1 cellular context compared by ENCODE assay signal in the genomic region with DNA sequence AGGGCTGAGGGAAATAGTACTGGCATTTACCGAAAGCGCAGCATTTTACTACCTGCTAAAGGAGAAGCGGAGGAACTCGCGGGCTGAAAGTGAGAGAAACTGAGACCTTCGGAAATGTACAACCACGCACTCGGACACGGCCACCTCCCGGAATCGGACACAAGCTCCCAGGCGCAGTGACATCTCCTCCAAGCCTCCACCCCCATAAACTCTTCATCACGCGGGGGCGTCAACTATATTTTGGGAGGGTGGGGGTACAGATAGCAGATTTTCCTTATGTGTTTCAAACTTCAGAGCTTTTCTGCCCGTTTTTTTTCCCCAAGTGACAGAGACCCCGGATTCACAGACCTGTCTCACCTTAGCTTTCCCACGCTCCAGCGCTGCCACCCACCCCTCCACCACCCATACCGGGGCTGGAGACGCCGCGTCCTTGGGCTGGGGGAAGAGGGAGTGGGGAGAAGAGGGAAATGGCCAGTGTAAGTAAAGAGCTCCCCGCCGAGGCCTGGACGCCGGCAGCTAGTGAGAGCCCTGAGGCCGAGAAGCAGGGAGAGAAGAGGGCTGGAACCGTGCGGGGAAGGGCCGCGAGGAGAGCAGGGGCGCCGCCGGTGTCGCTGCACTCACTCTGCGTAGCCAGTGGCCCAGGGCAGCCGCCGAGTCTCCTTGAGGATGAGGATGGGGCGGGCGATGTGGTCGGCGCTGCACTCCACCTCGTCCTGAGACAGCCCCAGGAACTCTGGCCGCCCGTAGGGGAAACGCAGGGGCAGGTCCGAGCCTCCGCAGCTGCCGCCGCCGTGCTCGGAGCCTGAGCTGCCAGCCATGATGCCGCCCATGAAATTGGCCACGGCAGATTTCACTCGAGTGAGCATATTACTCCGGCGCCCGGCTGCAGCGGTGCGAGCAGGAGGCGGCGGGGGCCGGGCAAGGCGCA.
TF ChIP-seq lines count a peak whose summit lies in the region.

No MANE protein-coding gene starts in this region.

TF ChIP-seq in K562, 482 proteins besides CTCF, POLR2A, EP300 and RAD21 (continued from another document and continues in another):
- TF ChIP-seq, protein P1, sequence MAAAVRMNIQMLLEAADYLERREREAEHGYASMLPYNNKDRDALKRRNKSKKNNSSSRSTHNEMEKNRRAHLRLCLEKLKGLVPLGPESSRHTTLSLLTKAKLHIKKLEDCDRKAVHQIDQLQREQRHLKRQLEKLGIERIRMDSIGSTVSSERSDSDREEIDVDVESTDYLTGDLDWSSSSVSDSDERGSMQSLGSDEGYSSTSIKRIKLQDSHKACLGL (CRISPR knock-in tag; IDR thresholded peaks at IDR 0.05; ENCODE audit: borderline replicate concordance, poor library complexity, severe bottlenecking): no peak
- TF ChIP-seq, protein P2, sequence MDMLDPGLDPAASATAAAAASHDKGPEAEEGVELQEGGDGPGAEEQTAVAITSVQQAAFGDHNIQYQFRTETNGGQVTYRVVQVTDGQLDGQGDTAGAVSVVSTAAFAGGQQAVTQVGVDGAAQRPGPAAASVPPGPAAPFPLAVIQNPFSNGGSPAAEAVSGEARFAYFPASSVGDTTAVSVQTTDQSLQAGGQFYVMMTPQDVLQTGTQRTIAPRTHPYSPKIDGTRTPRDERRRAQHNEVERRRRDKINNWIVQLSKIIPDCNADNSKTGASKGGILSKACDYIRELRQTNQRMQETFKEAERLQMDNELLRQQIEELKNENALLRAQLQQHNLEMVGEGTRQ (CRISPR knock-in tag; IDR thresholded peaks at IDR 0.05): no peak
- no peak for TF ChIP-seq CBFA2T2 (conservative IDR thresholded peaks at IDR 0.05)
- TF ChIP-seq BCL6 (CRISPR knock-in tag; IDR thresholded peaks at IDR 0.05): no peak
- TF ChIP-seq, protein P3, sequence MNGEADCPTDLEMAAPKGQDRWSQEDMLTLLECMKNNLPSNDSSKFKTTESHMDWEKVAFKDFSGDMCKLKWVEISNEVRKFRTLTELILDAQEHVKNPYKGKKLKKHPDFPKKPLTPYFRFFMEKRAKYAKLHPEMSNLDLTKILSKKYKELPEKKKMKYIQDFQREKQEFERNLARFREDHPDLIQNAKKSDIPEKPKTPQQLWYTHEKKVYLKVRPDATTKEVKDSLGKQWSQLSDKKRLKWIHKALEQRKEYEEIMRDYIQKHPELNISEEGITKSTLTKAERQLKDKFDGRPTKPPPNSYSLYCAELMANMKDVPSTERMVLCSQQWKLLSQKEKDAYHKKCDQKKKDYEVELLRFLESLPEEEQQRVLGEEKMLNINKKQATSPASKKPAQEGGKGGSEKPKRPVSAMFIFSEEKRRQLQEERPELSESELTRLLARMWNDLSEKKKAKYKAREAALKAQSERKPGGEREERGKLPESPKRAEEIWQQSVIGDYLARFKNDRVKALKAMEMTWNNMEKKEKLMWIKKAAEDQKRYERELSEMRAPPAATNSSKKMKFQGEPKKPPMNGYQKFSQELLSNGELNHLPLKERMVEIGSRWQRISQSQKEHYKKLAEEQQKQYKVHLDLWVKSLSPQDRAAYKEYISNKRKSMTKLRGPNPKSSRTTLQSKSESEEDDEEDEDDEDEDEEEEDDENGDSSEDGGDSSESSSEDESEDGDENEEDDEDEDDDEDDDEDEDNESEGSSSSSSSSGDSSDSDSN (IDR thresholded peaks at IDR 0.05; ENCODE audit: borderline replicate concordance in 1 of 2, low read depth in 2 of 2, low read length in 2 of 2): peak; percentile 45 to 57; a peak in 2 of 4 replicates
- TF ChIP-seq ZKSCAN1 (IDR thresholded peaks at IDR 0.05; ENCODE audit: low read depth, low read length): no peak
- TF ChIP-seq SUPT5H (IDR thresholded peaks at IDR 0.05): no peak
- peak; percentile 32 for TF ChIP-seq RBM25 (IDR thresholded peaks at IDR 0.05; ENCODE audit: low read depth, low read length, severe bottlenecking)
- no peak for TF ChIP-seq DMBX1 (CRISPR knock-in tag; IDR thresholded peaks at IDR 0.05; ENCODE audit: borderline replicate concordance)
- TF ChIP-seq BRCA1 (IDR thresholded peaks at IDR 0.05): no peak
- no peak for TF ChIP-seq BRCA1 (CRISPR knock-in tag; IDR thresholded peaks at IDR 0.05)
- TF ChIP-seq COPS2 (conservative IDR thresholded peaks at IDR 0.05): no peak
- TF ChIP-seq, protein P4, sequence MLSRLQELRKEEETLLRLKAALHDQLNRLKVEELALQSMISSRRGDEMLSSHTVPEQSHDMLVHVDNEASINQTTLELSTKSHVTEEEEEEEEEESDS (CRISPR knock-in tag; IDR thresholded peaks at IDR 0.05): no peak
- peak; percentile 14 for TF ChIP-seq PCBP1 (IDR thresholded peaks at IDR 0.05; ENCODE audit: low read depth, low read length, poor library complexity, severe bottlenecking)
- TF ChIP-seq KDM4B (IDR thresholded peaks at IDR 0.05; ENCODE audit: borderline replicate concordance in 2 of 2, low read depth in 1 of 2): 0 out of 4 replicates have a peak, but pooled peaks of 1 of the 2 experiments have one; percentile 2
- TF ChIP-seq CBX8 (IDR thresholded peaks at IDR 0.05; ENCODE audit: borderline replicate concordance, extremely low read depth, low read depth, low read length, poor library complexity, severe bottlenecking): no peak
- no peak for TF ChIP-seq ELF2 (CRISPR knock-in tag; IDR thresholded peaks at IDR 0.05)
- TF ChIP-seq, protein P5, sequence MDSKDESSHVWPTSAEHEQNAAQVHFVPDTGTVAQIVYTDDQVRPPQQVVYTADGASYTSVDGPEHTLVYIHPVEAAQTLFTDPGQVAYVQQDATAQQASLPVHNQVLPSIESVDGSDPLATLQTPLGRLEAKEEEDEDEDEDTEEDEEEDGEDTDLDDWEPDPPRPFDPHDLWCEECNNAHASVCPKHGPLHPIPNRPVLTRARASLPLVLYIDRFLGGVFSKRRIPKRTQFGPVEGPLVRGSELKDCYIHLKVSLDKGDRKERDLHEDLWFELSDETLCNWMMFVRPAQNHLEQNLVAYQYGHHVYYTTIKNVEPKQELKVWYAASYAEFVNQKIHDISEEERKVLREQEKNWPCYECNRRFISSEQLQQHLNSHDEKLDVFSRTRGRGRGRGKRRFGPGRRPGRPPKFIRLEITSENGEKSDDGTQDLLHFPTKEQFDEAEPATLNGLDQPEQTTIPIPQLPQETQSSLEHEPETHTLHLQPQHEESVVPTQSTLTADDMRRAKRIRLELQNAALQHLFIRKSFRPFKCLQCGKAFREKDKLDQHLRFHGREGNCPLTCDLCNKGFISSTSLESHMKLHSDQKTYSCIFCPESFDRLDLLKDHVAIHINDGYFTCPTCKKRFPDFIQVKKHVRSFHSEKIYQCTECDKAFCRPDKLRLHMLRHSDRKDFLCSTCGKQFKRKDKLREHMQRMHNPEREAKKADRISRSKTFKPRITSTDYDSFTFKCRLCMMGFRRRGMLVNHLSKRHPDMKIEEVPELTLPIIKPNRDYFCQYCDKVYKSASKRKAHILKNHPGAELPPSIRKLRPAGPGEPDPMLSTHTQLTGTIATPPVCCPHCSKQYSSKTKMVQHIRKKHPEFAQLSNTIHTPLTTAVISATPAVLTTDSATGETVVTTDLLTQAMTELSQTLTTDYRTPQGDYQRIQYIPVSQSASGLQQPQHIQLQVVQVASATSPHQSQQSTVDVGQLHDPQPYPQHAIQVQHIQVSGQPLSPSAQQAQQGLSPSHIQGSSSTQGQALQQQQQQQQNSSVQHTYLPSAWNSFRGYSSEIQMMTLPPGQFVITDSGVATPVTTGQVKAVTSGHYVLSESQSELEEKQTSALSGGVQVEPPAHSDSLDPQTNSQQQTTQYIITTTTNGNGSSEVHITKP (IDR thresholded peaks at IDR 0.05; ENCODE audit: partially characterized antibody): peak; percentile 75
- TF ChIP-seq SMAD4 (CRISPR knock-in tag; conservative IDR thresholded peaks at IDR 0.05): no peak
- TF ChIP-seq KHSRP (IDR thresholded peaks at IDR 0.05): no peak
- TF ChIP-seq CCAR2 (IDR thresholded peaks at IDR 0.05; ENCODE audit: low read depth, low read length): no peak
- TF ChIP-seq TCF7L2 (IDR thresholded peaks at IDR 0.05; ENCODE audit: low read depth, low read length): no peak
- TF ChIP-seq, protein P6, sequence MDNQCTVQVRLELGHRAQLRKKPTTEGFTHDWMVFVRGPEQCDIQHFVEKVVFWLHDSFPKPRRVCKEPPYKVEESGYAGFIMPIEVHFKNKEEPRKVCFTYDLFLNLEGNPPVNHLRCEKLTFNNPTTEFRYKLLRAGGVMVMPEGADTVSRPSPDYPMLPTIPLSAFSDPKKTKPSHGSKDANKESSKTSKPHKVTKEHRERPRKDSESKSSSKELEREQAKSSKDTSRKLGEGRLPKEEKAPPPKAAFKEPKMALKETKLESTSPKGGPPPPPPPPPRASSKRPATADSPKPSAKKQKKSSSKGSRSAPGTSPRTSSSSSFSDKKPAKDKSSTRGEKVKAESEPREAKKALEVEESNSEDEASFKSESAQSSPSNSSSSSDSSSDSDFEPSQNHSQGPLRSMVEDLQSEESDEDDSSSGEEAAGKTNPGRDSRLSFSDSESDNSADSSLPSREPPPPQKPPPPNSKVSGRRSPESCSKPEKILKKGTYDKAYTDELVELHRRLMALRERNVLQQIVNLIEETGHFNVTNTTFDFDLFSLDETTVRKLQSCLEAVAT (IDR thresholded peaks at IDR 0.05): no peak
- TF ChIP-seq NR3C1 (CRISPR knock-in tag; IDR thresholded peaks at IDR 0.05): no peak
- no peak for TF ChIP-seq XRCC4 (IDR thresholded peaks at IDR 0.05; ENCODE audit: extremely low read depth, insufficient read depth, insufficient read length)
- TF ChIP-seq SMC3 (conservative IDR thresholded peaks at IDR 0.05; ENCODE audit: insufficient read depth, low read depth, low read length): no peak
- TF ChIP-seq CCNT2 (IDR thresholded peaks at IDR 0.05; ENCODE audit: borderline replicate concordance, extremely low read depth, insufficient read length, low read depth, low read length): no peak
- no peak for TF ChIP-seq STAG1 (CRISPR knock-in tag; IDR thresholded peaks at IDR 0.05; ENCODE audit: borderline replicate concordance)
- TF ChIP-seq CBX3 (IDR thresholded peaks at IDR 0.05; ENCODE audit: borderline replicate concordance in 1 of 2, low read length in 2 of 2): no peak
- peak; percentile 23; the same call in 1 of the 2 replicates for TF ChIP-seq NCOR1 (IDR thresholded peaks at IDR 0.05)
- TF ChIP-seq ZNF212 (CRISPR knock-in tag; IDR thresholded peaks at IDR 0.05): no peak
- TF ChIP-seq CHD1 (IDR thresholded peaks at IDR 0.05; ENCODE audit: low read length): peak; percentile 49
- TF ChIP-seq IFI16 (CRISPR knock-in tag; IDR thresholded peaks at IDR 0.05): no peak
- no peak for TF ChIP-seq FOXA1 (IDR thresholded peaks at IDR 0.05; ENCODE audit: borderline replicate concordance)
- TF ChIP-seq NR4A1 (CRISPR knock-in tag; IDR thresholded peaks at IDR 0.05): no peak
- no peak for TF ChIP-seq NR4A1 (tag; IDR thresholded peaks at IDR 0.05)
- TF ChIP-seq, protein P7, sequence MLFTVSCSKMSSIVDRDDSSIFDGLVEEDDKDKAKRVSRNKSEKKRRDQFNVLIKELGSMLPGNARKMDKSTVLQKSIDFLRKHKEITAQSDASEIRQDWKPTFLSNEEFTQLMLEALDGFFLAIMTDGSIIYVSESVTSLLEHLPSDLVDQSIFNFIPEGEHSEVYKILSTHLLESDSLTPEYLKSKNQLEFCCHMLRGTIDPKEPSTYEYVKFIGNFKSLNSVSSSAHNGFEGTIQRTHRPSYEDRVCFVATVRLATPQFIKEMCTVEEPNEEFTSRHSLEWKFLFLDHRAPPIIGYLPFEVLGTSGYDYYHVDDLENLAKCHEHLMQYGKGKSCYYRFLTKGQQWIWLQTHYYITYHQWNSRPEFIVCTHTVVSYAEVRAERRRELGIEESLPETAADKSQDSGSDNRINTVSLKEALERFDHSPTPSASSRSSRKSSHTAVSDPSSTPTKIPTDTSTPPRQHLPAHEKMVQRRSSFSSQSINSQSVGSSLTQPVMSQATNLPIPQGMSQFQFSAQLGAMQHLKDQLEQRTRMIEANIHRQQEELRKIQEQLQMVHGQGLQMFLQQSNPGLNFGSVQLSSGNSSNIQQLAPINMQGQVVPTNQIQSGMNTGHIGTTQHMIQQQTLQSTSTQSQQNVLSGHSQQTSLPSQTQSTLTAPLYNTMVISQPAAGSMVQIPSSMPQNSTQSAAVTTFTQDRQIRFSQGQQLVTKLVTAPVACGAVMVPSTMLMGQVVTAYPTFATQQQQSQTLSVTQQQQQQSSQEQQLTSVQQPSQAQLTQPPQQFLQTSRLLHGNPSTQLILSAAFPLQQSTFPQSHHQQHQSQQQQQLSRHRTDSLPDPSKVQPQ (CRISPR knock-in tag; IDR thresholded peaks at IDR 0.05; ENCODE audit: borderline replicate concordance): no peak
- TF ChIP-seq, protein P8, sequence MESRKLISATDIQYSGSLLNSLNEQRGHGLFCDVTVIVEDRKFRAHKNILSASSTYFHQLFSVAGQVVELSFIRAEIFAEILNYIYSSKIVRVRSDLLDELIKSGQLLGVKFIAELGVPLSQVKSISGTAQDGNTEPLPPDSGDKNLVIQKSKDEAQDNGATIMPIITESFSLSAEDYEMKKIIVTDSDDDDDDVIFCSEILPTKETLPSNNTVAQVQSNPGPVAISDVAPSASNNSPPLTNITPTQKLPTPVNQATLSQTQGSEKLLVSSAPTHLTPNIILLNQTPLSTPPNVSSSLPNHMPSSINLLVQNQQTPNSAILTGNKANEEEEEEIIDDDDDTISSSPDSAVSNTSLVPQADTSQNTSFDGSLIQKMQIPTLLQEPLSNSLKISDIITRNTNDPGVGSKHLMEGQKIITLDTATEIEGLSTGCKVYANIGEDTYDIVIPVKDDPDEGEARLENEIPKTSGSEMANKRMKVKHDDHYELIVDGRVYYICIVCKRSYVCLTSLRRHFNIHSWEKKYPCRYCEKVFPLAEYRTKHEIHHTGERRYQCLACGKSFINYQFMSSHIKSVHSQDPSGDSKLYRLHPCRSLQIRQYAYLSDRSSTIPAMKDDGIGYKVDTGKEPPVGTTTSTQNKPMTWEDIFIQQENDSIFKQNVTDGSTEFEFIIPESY (CRISPR knock-in tag; IDR thresholded peaks at IDR 0.05): 0 out of 2 replicates have a peak, but pooled peaks have one; percentile 33
- no peak for TF ChIP-seq ZNF354B (CRISPR knock-in tag; IDR thresholded peaks at IDR 0.05)
- TF ChIP-seq, protein P9, sequence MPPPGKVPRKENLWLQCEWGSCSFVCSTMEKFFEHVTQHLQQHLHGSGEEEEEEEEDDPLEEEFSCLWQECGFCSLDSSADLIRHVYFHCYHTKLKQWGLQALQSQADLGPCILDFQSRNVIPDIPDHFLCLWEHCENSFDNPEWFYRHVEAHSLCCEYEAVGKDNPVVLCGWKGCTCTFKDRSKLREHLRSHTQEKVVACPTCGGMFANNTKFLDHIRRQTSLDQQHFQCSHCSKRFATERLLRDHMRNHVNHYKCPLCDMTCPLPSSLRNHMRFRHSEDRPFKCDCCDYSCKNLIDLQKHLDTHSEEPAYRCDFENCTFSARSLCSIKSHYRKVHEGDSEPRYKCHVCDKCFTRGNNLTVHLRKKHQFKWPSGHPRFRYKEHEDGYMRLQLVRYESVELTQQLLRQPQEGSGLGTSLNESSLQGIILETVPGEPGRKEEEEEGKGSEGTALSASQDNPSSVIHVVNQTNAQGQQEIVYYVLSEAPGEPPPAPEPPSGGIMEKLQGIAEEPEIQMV (tag; conservative IDR thresholded peaks at IDR 0.05; ENCODE audit: low read depth): no peak
